19 cellular contexts compared by ENCODE assay signal in genomic region chr14:88974991-88975835, GRCh38.
DNase-seq lines count a peak whose midpoint lies in the region; ATAC-seq and TF ChIP-seq lines count a peak whose summit lies in the region.
"Had no signal": no experiment of that assay in that cellular context is flagged by ENCODE, and none has a peak within 500 bp of the region (broad histone marks: within the 10 kb centered on the region; RNA-seq: fewer than 3 reads in every experiment).

No MANE protein-coding gene starts in this region.

- peaks cover 4% of the 10 kb centered on the region for H3K23me2 ChIP-seq in H9 (ENCODE audit: insufficient read length, low read depth, low read length, poor library complexity, severe bottlenecking)

- TF ChIP-seq CTCF in colonic mucosa (IDR thresholded peaks at IDR 0.05) (no peak), nephron (IDR thresholded peaks at IDR 0.05; ENCODE audit: unreplicated experiment in 3 of 3) (no peak), H9 (conservative IDR thresholded peaks at IDR 0.05) (no peak)

- H2BK5ac ChIP-seq in H9 (ENCODE audit: insufficient read length, low read length): no peak overlapping the region

- no peak overlapping the region for H3K4ac ChIP-seq in H9 (ENCODE audit: low read depth, low read length)

- H3K4me1 ChIP-seq in colonic mucosa (no peaks in the 10 kb centered on the region), H9 (ENCODE audit: insufficient read depth, low read length) (no peaks in the 10 kb centered on the region)

- H2BK12ac ChIP-seq in H9 (ENCODE audit: insufficient read length, low read depth, low read length): no peak overlapping the region

- no peak overlapping the region for H2AFZ ChIP-seq in H9 (ENCODE audit: low read length)

- H4K5ac ChIP-seq in H9 (ENCODE audit: insufficient read length, low read depth, low read length): no peak overlapping the region

- H3K9me3 ChIP-seq in colonic mucosa: no peaks in the 10 kb centered on the region
- no peaks in the 10 kb centered on the region for H3K9me3 ChIP-seq in H9 (ENCODE audit: control insufficient read depth, low read depth, low read length)
- H3K9me3 ChIP-seq: BE2C had no signal

- no peak overlapping the region for H3K9ac ChIP-seq in colonic mucosa (ENCODE audit: low read depth in 2 of 2, low read length in 2 of 2)
- no peak overlapping the region for H3K9ac ChIP-seq in H9 (ENCODE audit: extremely low read depth, insufficient read length, low read length)

- intact Hi-C loops in colonic mucosa (cut with DNase I): no loop called here

- H3K9me3 Mint-ChIP-seq in nephron (peaks cover 5% of the 10 kb centered on the region), H9 (no peaks in the 10 kb centered on the region)

- H3K27ac Mint-ChIP-seq in nephron (peak overlapping the region; percentile 62 to 90 (median 79)), H9 (no peak overlapping the region)
- H3K27ac Mint-ChIP-seq: CD8-positive, alpha-beta memory T cell had no signal

- H3K18ac ChIP-seq in H9 (ENCODE audit: insufficient read length, low read depth, low read length): no peak overlapping the region

- no peaks in the 10 kb centered on the region for H3K79me1 ChIP-seq in H9 (ENCODE audit: insufficient read depth, low read depth, low read length, poor library complexity, severe bottlenecking)

- no peak overlapping the region for H2BK120ac ChIP-seq in H9 (ENCODE audit: low read depth, low read length, poor library complexity, severe bottlenecking)

- no peaks in the 10 kb centered on the region for H3K36me3 Mint-ChIP-seq in nephron (ENCODE audit: low read depth)
- H3K36me3 Mint-ChIP-seq in H9 (ENCODE audit: insufficient read depth in 1 of 3, low read depth in 3 of 3): no peaks in the 10 kb centered on the region
- H3K36me3 Mint-ChIP-seq: CD8-positive, alpha-beta memory T cell had no signal

- no peak overlapping the region for H3K4me2 ChIP-seq in H9 (ENCODE audit: insufficient read depth, insufficient read length, low read length)

- H3K4me1 Mint-ChIP-seq in nephron (peaks cover 15% of the 10 kb centered on the region), H9 (peaks cover 3 to 6% of the 10 kb centered on the region in 2 experiments; a peak in 3 of 4 replicates)
- H3K4me1 Mint-ChIP-seq: CD8-positive, alpha-beta memory T cell had no signal

- no peak overlapping the region for H2AK5ac ChIP-seq in H9 (ENCODE audit: insufficient read length, low read length)

- H4K91ac ChIP-seq in H9 (ENCODE audit: insufficient read length, low read depth, low read length): no peak overlapping the region

- H3K27me3 Mint-ChIP-seq in nephron (ENCODE audit: low read depth): peaks cover 17% of the 10 kb centered on the region
- peaks cover 22% of the 10 kb centered on the region for H3K27me3 Mint-ChIP-seq in H9 (ENCODE audit: low read depth)

- no peaks in the 10 kb centered on the region for H3K36me3 ChIP-seq in colonic mucosa
- H3K36me3 ChIP-seq: BE2C had no signal

- ATAC-seq in GM21529 (IDR thresholded peaks at IDR 0.05; ENCODE audit: unreplicated experiment): no peak
- ATAC-seq: HCT116, K562, Panc1 had no signal

- no peak overlapping the region for H3K27ac ChIP-seq in colonic mucosa
- H3K27ac ChIP-seq in H9 (ENCODE audit: insufficient read length, low read depth, low read length): no peak overlapping the region

- H3K23ac ChIP-seq in H9 (ENCODE audit: insufficient read length, low read depth, low read length): no peak overlapping the region

- H3K4me3 ChIP-seq in colonic mucosa: no peak overlapping the region
- H3K4me3 ChIP-seq: K562 had no signal

- H4K8ac ChIP-seq in H9 (replicated peaks; ENCODE audit: insufficient read length, low read depth, low read length): no peak overlapping the region

- no peak overlapping the region for H3K14ac ChIP-seq in H9 (ENCODE audit: insufficient read depth, low read length)

- H4K20me1 ChIP-seq in H9 (ENCODE audit: control insufficient read depth, insufficient read depth, insufficient read length): no peaks in the 10 kb centered on the region

- H2BK20ac ChIP-seq in H9 (ENCODE audit: low read depth, low read length, poor library complexity, severe bottlenecking): no peak overlapping the region

- no CpG with 5 or more reads among the region's 3 CpGs for WGBS in H9 (ENCODE audit: extremely low coverage, insufficient read length, low lambda C conversion rate)

- H3T11ph ChIP-seq in H9 (ENCODE audit: low read length): no peak overlapping the region

- H2BK15ac ChIP-seq in H9 (ENCODE audit: low read depth, low read length): no peak overlapping the region

- H3K4me3 Mint-ChIP-seq in nephron (peak overlapping the region in 1 of 3 experiments; percentile 34), H9 (no peak overlapping the region)
- H3K4me3 Mint-ChIP-seq: CD8-positive, alpha-beta memory T cell had no signal

- DNase-seq in DMS 273 (lab: John Stamatoyannopoulos, UW; ENCODE audit: unreplicated experiment) (peak; percentile 73), LoVo (ENCODE audit: low spot score) (peak; percentile 16), colonic mucosa (peak; percentile 80), H9 (no peak), NK-92 (lab: John Stamatoyannopoulos, UW; ENCODE audit: unreplicated experiment) (no peak), NCI-H345 treated with DMSO at 0.1 percent for 48 hours (lab: John Stamatoyannopoulos, UW; ENCODE audit: unreplicated experiment) (no peak)
- DNase-seq: ACHN; CD8-positive, alpha-beta memory T cell; NCI-H1048; NCI-H146; NCI-H2081 treated with DMSO at 0.1 percent for 48 hours; NCI-H748 treated with DMSO at 0.1 percent for 48 hours; SHP77 had no signal

- H3K56ac ChIP-seq in H9 (ENCODE audit: insufficient read length, low read depth, low read length): no peak overlapping the region

- H3K79me2 ChIP-seq in H9 (ENCODE audit: insufficient read depth, low read length): no peaks in the 10 kb centered on the region

- no peaks in the 10 kb centered on the region for H3K27me3 ChIP-seq in colonic mucosa
- H3K27me3 ChIP-seq in H9 (ENCODE audit: insufficient read depth, low read length): no peaks in the 10 kb centered on the region
- H3K27me3 ChIP-seq: BE2C had no signal

Comparison
In these comparisons a context has a peak if more than half of its experiments do, and no peak if none do; other contexts are left out.
1. DNase-seq: peak in DMS 273 (single experiment), LoVo (single experiment) and colonic mucosa (single experiment); none in H9 (single experiment), NK-92 (single experiment) and NCI-H345 treated with DMSO at 0.1 percent for 48 hours (single experiment).
2. H3K27ac Mint-ChIP-seq: peak in nephron (3 of 3); none in H9 (0 of 3).